Comparison of ENCODE assay signal across 10 cellular contexts in genomic region chr6:69164564-69165252, GRCh38.
DNase-seq lines count a peak whose midpoint lies in the region; ATAC-seq, FAIRE-seq and TF ChIP-seq lines count a peak whose summit lies in the region.
"Had no signal": no experiment of that assay in that cellular context is flagged by ENCODE, and none has a peak within 500 bp of the region (broad histone marks: within the 10 kb centered on the region; RNA-seq: fewer than 3 reads in every experiment).

No MANE protein-coding gene starts in this region.

- H3K36me3 ChIP-seq in breast epithelium = no peaks in the 10 kb centered on the region

- no peaks in the 10 kb centered on the region for H3K9me3 Mint-ChIP-seq in MCF 10A (ENCODE audit: unreplicated experiment)
- H3K9me3 Mint-ChIP-seq in immature natural killer cell = peaks cover 0 to 14% (median 4%) of the 10 kb centered on the region in 6 donors
- peaks cover 11% of the 10 kb centered on the region for H3K9me3 Mint-ChIP-seq in stimulated activated effector memory CD8-positive, alpha-beta T cell treated with anti-CD3 and anti-CD28 coated beads, Interleukin-12 subunit alpha, Interleukin-12 subunit beta, amount 100 ng/mL, for 72 hours

- ATAC-seq in stimulated activated effector memory CD8-positive, alpha-beta T cell treated with anti-CD3 and anti-CD28 coated beads, Interleukin-12 subunit alpha, Interleukin-12 subunit beta, amount 100 ng/mL, for 72 hours = no peak

- DNase-seq in MCF 10A (ENCODE audit: unreplicated experiment) = peak; percentile 17
- DNase-seq in breast epithelium (ENCODE audit: low spot score in 2 of 2) = no peak
- DNase-seq in NCI-H82 treated with DMSO at 0.1 percent for 48 hours (lab: John Stamatoyannopoulos, UW; ENCODE audit: unreplicated experiment) = peak; percentile 41
- DNase-seq in fibroblast of pulmonary artery (ENCODE audit: low read depth) = no peak
- peak; percentile 16 for DNase-seq in urothelium cell line (ENCODE audit: low spot score)
- no peak for DNase-seq in immature natural killer cell
- DNase-seq in stimulated activated effector memory CD8-positive, alpha-beta T cell treated with anti-CD3 and anti-CD28 coated beads, Interleukin-12 subunit alpha, Interleukin-12 subunit beta, amount 100 ng/mL, for 72 hours (ENCODE audit: low spot score in 2 of 2) = no peak
- DNase-seq in frontal cortex (ENCODE audit: low spot score in 2 of 2) = no peak
- DNase-seq: left cardiac atrium, NCI-H774 had no signal

- no peaks in the 10 kb centered on the region for H3K4me1 ChIP-seq in breast epithelium

- no TSS peak for BruUV-seq in MCF 10A (replicated peaks; lab: Mats Ljungman, UMichigan)

- TF ChIP-seq CTCF in MCF 10A (IDR thresholded peaks at IDR 0.05; ENCODE audit: unreplicated experiment) (peak; percentile 21), breast epithelium (IDR thresholded peaks at IDR 0.05) (no peak), fibroblast of pulmonary artery (IDR thresholded peaks at IDR 0.05; ENCODE audit: low read length, missing control alignments) (peak; percentile 24)

- no peaks in the 10 kb centered on the region for H3K4me1 Mint-ChIP-seq in MCF 10A (ENCODE audit: insufficient read depth, unreplicated experiment)
- no peaks in the 10 kb centered on the region for H3K4me1 Mint-ChIP-seq in immature natural killer cell
- no peaks in the 10 kb centered on the region for H3K4me1 Mint-ChIP-seq in stimulated activated effector memory CD8-positive, alpha-beta T cell treated with anti-CD3 and anti-CD28 coated beads, Interleukin-12 subunit alpha, Interleukin-12 subunit beta, amount 100 ng/mL, for 72 hours

- POLR2A ChIA-PET in MCF 10A (lab: Yijun Ruan, JAX) = no interaction called here

- H3K27me3 Mint-ChIP-seq in MCF 10A (ENCODE audit: insufficient read depth, unreplicated experiment) (peaks cover 30% of the 10 kb centered on the region), immature natural killer cell (ENCODE audit: low read depth in 3 of 3) (peaks cover 0 to 2% (median 0%) of the 10 kb centered on the region in 3 donors)

- H3K9me3 ChIP-seq in breast epithelium = no peaks in the 10 kb centered on the region

- no peak for TF ChIP-seq POLR2A in breast epithelium (IDR thresholded peaks at IDR 0.05)

- FAIRE-seq in urothelium cell line (lab: Jason Lieb, UNC) (no peak), frontal cortex (lab: Jason Lieb, UNC) (no peak)

- H3K27ac ChIP-seq in breast epithelium = no peak overlapping the region

- CTCF ChIA-PET in MCF 10A (lab: Yijun Ruan, JAX) = interaction anchor here (0.6 to 1.3 kb wide), 4 partner anchors 11 to 287 kb away, joined by 3 to 5 read pairs (median 4); no protein-coding TSS in a partner anchor

- H3K27ac Mint-ChIP-seq in MCF 10A (ENCODE audit: low read depth, unreplicated experiment) (no peak overlapping the region), immature natural killer cell (no peak overlapping the region)
- H3K27ac Mint-ChIP-seq in stimulated activated effector memory CD8-positive, alpha-beta T cell treated with anti-CD3 and anti-CD28 coated beads, Interleukin-12 subunit alpha, Interleukin-12 subunit beta, amount 100 ng/mL, for 72 hours = no peak overlapping the region

- no peaks in the 10 kb centered on the region for H3K27me3 ChIP-seq in breast epithelium

- intact Hi-C loops in MCF 10A (cut with micrococcal nuclease) = no loop called here
- intact Hi-C loops in breast epithelium (cut with DNase I; ENCODE audit: low total_unique reads) = no loop called here

- H3K36me3 Mint-ChIP-seq in MCF 10A (ENCODE audit: insufficient read depth, unreplicated experiment) (no peaks in the 10 kb centered on the region), immature natural killer cell (no peaks in the 10 kb centered on the region)
- H3K36me3 Mint-ChIP-seq in stimulated activated effector memory CD8-positive, alpha-beta T cell treated with anti-CD3 and anti-CD28 coated beads, Interleukin-12 subunit alpha, Interleukin-12 subunit beta, amount 100 ng/mL, for 72 hours = no peaks in the 10 kb centered on the region

- H3K4me3 ChIP-seq in breast epithelium (no peak overlapping the region), fibroblast of pulmonary artery (replicated peaks; ENCODE audit: low read depth, low read length) (no peak overlapping the region)

- H3K4me3 Mint-ChIP-seq in MCF 10A (ENCODE audit: unreplicated experiment) = no peak overlapping the region
- no peak overlapping the region for H3K4me3 Mint-ChIP-seq in immature natural killer cell
- no peak overlapping the region for H3K4me3 Mint-ChIP-seq in stimulated activated effector memory CD8-positive, alpha-beta T cell treated with anti-CD3 and anti-CD28 coated beads, Interleukin-12 subunit alpha, Interleukin-12 subunit beta, amount 100 ng/mL, for 72 hours

Comparison
In these comparisons a context has a peak if more than half of its experiments do, and no peak if none do; other contexts are left out.
1. DNase-seq: peak in MCF 10A (single experiment), NCI-H82 treated with DMSO at 0.1 percent for 48 hours (single experiment) and urothelium cell line (single experiment); none in breast epithelium (0 of 2), fibroblast of pulmonary artery (single experiment), immature natural killer cell (0 of 3), stimulated activated effector memory CD8-positive, alpha-beta T cell treated with anti-CD3 and anti-CD28 coated beads, Interleukin-12 subunit alpha, Interleukin-12 subunit beta, amount 100 ng/mL, for 72 hours (0 of 2) and frontal cortex (0 of 2).
2. CTCF ChIP-seq: peak in MCF 10A (single experiment) and fibroblast of pulmonary artery (single experiment); none in breast epithelium (0 of 3).